20 cellular contexts compared by ENCODE assay signal in genomic region chr6:143040018-143040417, GRCh38.
"Had no signal": no experiment of that assay in that cellular context is flagged by ENCODE, and none has a peak within 500 bp of the region (broad histone marks: within the 10 kb centered on the region; RNA-seq: fewer than 3 reads in every experiment).

No MANE protein-coding gene starts in this region.

- H3K36me3 ChIP-seq: ascending aorta, colonic mucosa, lower lobe of right lung, stomach had no signal

- H3K36me3 Mint-ChIP-seq: naive thymus-derived CD8-positive, alpha-beta T cell; type B pancreatic cell had no signal

- H3K9me3 ChIP-seq: ascending aorta, colonic mucosa, lower lobe of right lung, stomach had no signal

- H3K27ac Mint-ChIP-seq: naive thymus-derived CD8-positive, alpha-beta T cell; type B pancreatic cell had no signal

- H3K27me3 ChIP-seq: ascending aorta, colonic mucosa, stomach had no signal

- H3K27ac ChIP-seq: ascending aorta, colonic mucosa, lower lobe of right lung, parathyroid adenoma, stomach, VCaP had no signal

- FAIRE-seq: keratinocyte had no signal

- H3K9me3 Mint-ChIP-seq: central memory CD8-positive, alpha-beta T cell; type B pancreatic cell had no signal

- DNase-seq: activated CD4-positive, alpha-beta T cell treated with anti-CD3 and anti-CD28 coated beads for 1 hour; activated CD4-positive, alpha-beta T cell treated with anti-CD3 and anti-CD28 coated beads, Interleukin-2, amount 50 U/mL, for 48 hours; activated gamma-delta T cell treated with Interleukin-2 at 50 U/mL for 16 hours; colonic mucosa; foreskin melanocyte; glutamatergic neuron; hippocampal formation; lower lobe of right lung; naive thymus-derived CD8-positive, alpha-beta T cell; stimulated activated CD4-positive, alpha-beta T cell treated with anti-CD3 and anti-CD28 coated beads, Interleukin-4, amount 100 ng/mL, for 1 hour; stomach; T-helper 2 cell had no signal

- ATAC-seq: lower lobe of right lung; naive thymus-derived CD8-positive, alpha-beta T cell; sciatic nerve had no signal

- H3K4me3 ChIP-seq: ascending aorta, colonic mucosa, lower lobe of right lung, smooth muscle cell, stomach had no signal

- H3K4me3 Mint-ChIP-seq: central memory CD8-positive, alpha-beta T cell; naive thymus-derived CD8-positive, alpha-beta T cell; type B pancreatic cell had no signal

- H3K4me1 Mint-ChIP-seq: central memory CD8-positive, alpha-beta T cell had no signal

- H3K4me1 ChIP-seq: ascending aorta, colonic mucosa, lower lobe of right lung, parathyroid adenoma, stomach had no signal

- H3K27me3 Mint-ChIP-seq: type B pancreatic cell had no signal
